Comparison of ENCODE assay signal across 10 cellular contexts in the genomic region with DNA sequence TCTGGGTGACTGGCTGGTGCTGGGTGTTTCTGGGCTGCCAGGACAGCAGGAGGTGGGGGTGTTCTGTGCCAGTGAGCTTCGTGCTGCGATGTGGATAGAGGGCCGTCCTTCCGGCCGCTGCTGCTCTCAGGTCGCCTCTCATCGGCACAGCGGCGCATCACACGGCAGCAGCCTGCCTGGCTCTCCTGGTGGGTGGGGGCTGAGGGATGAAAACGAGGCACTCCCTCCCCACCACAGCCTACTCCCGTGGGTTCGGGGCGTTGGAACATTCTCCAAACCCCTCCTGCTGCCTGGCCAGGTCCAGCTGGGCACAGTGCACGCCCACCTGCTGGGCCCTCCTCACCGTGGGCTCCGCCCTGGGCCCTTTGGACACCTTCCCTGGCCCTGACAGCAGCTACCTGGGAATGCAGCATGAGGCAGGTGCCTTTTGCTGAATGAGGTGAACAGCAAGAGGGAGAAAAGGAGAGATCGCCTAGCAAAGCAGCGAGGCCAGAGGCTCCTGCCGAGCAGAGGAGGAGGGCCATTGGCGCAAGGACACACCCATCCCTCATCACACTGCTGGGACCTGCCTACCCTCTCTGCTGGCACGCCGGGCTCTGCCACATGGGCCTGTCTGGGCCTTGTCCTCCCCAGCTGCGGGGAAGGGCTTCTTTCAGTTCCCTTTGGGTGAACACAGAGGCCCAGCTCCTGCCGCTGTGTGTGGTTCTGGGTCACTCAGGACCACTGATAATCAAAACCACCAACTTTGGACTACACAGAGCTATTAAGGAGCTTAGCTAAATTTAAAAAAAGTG. TPM values are rescaled to one million over a fixed set of nuclear protein-coding genes. Genes with fewer than 3 reads are reported as not detected.
DNase-seq lines count a peak whose midpoint lies in the region; ATAC-seq and TF ChIP-seq lines count a peak whose summit lies in the region.
"Had no signal": no experiment of that assay in that cellular context is flagged by ENCODE, and none has a peak within 500 bp of the region (broad histone marks: within the 10 kb centered on the region; RNA-seq: fewer than 3 reads in every experiment).

No MANE protein-coding gene starts in this region.

- no peaks in the 10 kb centered on the region for H3K36me3 Mint-ChIP-seq in activated naive CD8-positive, alpha-beta T cell treated with anti-CD3 and anti-CD28 coated beads for 36 hours
- no peaks in the 10 kb centered on the region for H3K36me3 Mint-ChIP-seq in activated naive CD8-positive, alpha-beta T cell treated with anti-CD3 and anti-CD28 coated beads, Interleukin-2, amount 50 U/mL, for 24 hours (ENCODE audit: low read depth)
- H3K36me3 Mint-ChIP-seq: immature natural killer cell had no signal

- H3K9me2 ChIP-seq in hepatocyte (replicated peaks; ENCODE audit: insufficient read depth), result no peaks in the 10 kb centered on the region

- peak overlapping the region; percentile 78 for H3K27ac Mint-ChIP-seq in activated naive CD8-positive, alpha-beta T cell treated with anti-CD3 and anti-CD28 coated beads for 36 hours
- no peak overlapping the region for H3K27ac Mint-ChIP-seq in activated naive CD8-positive, alpha-beta T cell treated with anti-CD3 and anti-CD28 coated beads, Interleukin-2, amount 50 U/mL, for 24 hours

- 88% methylated on average over 25 of the region's 25 CpGs for whole genome bisulfite sequencing in hepatocyte (ENCODE audit: low lambda C conversion rate, missing lambda C conversion rate)

- no peaks in the 10 kb centered on the region for H3K9me3 ChIP-seq in hepatocyte (ENCODE audit: low read depth)
- H3K9me3 ChIP-seq: Caco-2 had no signal

- no peak for TF ChIP-seq CTCF in hepatocyte (IDR thresholded peaks at IDR 0.05; ENCODE audit: poor library complexity)

- H3K27me3 ChIP-seq in hepatocyte, result no peaks in the 10 kb centered on the region

- DNase-seq in activated naive CD8-positive, alpha-beta T cell treated with anti-CD3 and anti-CD28 coated beads for 36 hours, result no peak
- no peak for DNase-seq in activated naive CD8-positive, alpha-beta T cell treated with anti-CD3 and anti-CD28 coated beads, Interleukin-2, amount 50 U/mL, for 24 hours
- DNase-seq in NCI-H69 (lab: John Stamatoyannopoulos, UW) (peak; percentile 10), hepatocyte (ENCODE audit: low spot score) (no peak), AML-193 (lab: John Stamatoyannopoulos, UW) (no peak), RKO (ENCODE audit: low spot score) (no peak)
- DNase-seq in stimulated activated CD4-positive, alpha-beta T cell treated with anti-CD3 and anti-CD28 coated beads, Interleukin-4, amount 100 ng/mL, for 1 hour, result no peak

- H3K4me1 Mint-ChIP-seq in activated naive CD8-positive, alpha-beta T cell treated with anti-CD3 and anti-CD28 coated beads for 36 hours, result peaks cover 18% of the 10 kb centered on the region
- peaks cover 3% of the 10 kb centered on the region for H3K4me1 Mint-ChIP-seq in activated naive CD8-positive, alpha-beta T cell treated with anti-CD3 and anti-CD28 coated beads, Interleukin-2, amount 50 U/mL, for 24 hours

- ATAC-seq in activated naive CD8-positive, alpha-beta T cell treated with anti-CD3 and anti-CD28 coated beads, Interleukin-2, amount 50 U/mL, for 24 hours, result no peak
- peak; percentile 51 for ATAC-seq in HG02943 (IDR thresholded peaks at IDR 0.05; ENCODE audit: low read depth, unreplicated experiment)

- H3K4me3 Mint-ChIP-seq in activated naive CD8-positive, alpha-beta T cell treated with anti-CD3 and anti-CD28 coated beads for 36 hours, result no peak overlapping the region
- H3K4me3 Mint-ChIP-seq in activated naive CD8-positive, alpha-beta T cell treated with anti-CD3 and anti-CD28 coated beads, Interleukin-2, amount 50 U/mL, for 24 hours, result no peak overlapping the region

- H2AFZ ChIP-seq in hepatocyte, result no peak overlapping the region

- no peak overlapping the region for H3K4me3 ChIP-seq in hepatocyte

- no peaks in the 10 kb centered on the region for H3K36me3 ChIP-seq in hepatocyte (replicated peaks; ENCODE audit: insufficient read depth, low read depth)

- no peaks in the 10 kb centered on the region for H3K27me3 Mint-ChIP-seq in activated naive CD8-positive, alpha-beta T cell treated with anti-CD3 and anti-CD28 coated beads for 36 hours
- H3K27me3 Mint-ChIP-seq in activated naive CD8-positive, alpha-beta T cell treated with anti-CD3 and anti-CD28 coated beads, Interleukin-2, amount 50 U/mL, for 24 hours, result peaks cover 2% of the 10 kb centered on the region

- H3K4me2 ChIP-seq in hepatocyte, result no peak overlapping the region

- peak overlapping the region; percentile 33 for H3K27ac ChIP-seq in hepatocyte

- H4K20me1 ChIP-seq in hepatocyte (ENCODE audit: insufficient read depth, poor library complexity, severe bottlenecking), result peaks cover 53% of the 10 kb centered on the region

- H3K9me3 Mint-ChIP-seq in activated naive CD8-positive, alpha-beta T cell treated with anti-CD3 and anti-CD28 coated beads for 36 hours, result no peaks in the 10 kb centered on the region
- no peaks in the 10 kb centered on the region for H3K9me3 Mint-ChIP-seq in activated naive CD8-positive, alpha-beta T cell treated with anti-CD3 and anti-CD28 coated beads, Interleukin-2, amount 50 U/mL, for 24 hours
- H3K9me3 Mint-ChIP-seq: immature natural killer cell had no signal

- H3K4me1 ChIP-seq in hepatocyte (ENCODE audit: insufficient read depth), result peaks cover 27% of the 10 kb centered on the region

- peaks cover 83% of the 10 kb centered on the region for H3K79me2 ChIP-seq in hepatocyte

RNA-seq across cellular contexts. Expression of gene INPP5A, which starts 33.4 kb away (rescaled TPM):
- 1 to 10 TPM; 6.1 to 7.4 TPM for total RNA-seq in activated naive CD8-positive, alpha-beta T cell treated with anti-CD3 and anti-CD28 coated beads for 36 hours
- 53.6 and 55.8 TPM in 2 replicates for total RNA-seq in hepatocyte
- 35.1 and 41.2 TPM in 2 replicates for polyA plus RNA-seq in hepatocyte
